ENCODE assay signal across 8 cellular contexts in genomic region chr19:2542341-2543069, GRCh38.
DNase-seq lines count a peak whose midpoint lies in the region; ATAC-seq and TF ChIP-seq lines count a peak whose summit lies in the region.

No MANE protein-coding gene starts in this region.

- peak; percentile 65 for DNase-seq in GM06990 (ENCODE audit: extremely low read depth, insufficient read length)
- DNase-seq in SHP77 (lab: John Stamatoyannopoulos, UW): peak; percentile 59 to 77
- peak in 1 of 5 donors; percentile 27 for DNase-seq in heart left ventricle
- DNase-seq in sigmoid colon: no peak
- no peak for DNase-seq in activated T-cell treated with anti-CD3 and anti-CD28 coated beads, Interleukin-2, amount 50 U/mL, for 72 hours
- DNase-seq in HuH-7 (ENCODE audit: low spot score): no peak

- peaks cover 27 to 79% (median 70%) of the 10 kb centered on the region in 12 donors for H3K4me1 ChIP-seq in heart left ventricle
- peaks cover 0 to 73% (median 69%) of the 10 kb centered on the region in 4 donors for H3K4me1 ChIP-seq in sigmoid colon

- H3K27ac Mint-ChIP-seq in activated T-cell treated with anti-CD3 and anti-CD28 coated beads, Interleukin-2, amount 50 U/mL, for 72 hours: no peak overlapping the region

- H3K9me3 ChIP-seq in heart left ventricle (no peaks in the 10 kb centered on the region), sigmoid colon (no peaks in the 10 kb centered on the region)

- H3K27ac ChIP-seq in heart left ventricle (peak overlapping the region; percentile 80 to 97 (median 90)), sigmoid colon (peak overlapping the region; percentile 89 to 98 (median 94))

- H3K27me3 ChIP-seq in GM06990 (replicated peaks; ENCODE audit: control insufficient read depth, insufficient read depth, low read length) (no peaks in the 10 kb centered on the region), heart left ventricle (no peaks in the 10 kb centered on the region), sigmoid colon (no peaks in the 10 kb centered on the region)

- H3K9me3 Mint-ChIP-seq in activated T-cell treated with anti-CD3 and anti-CD28 coated beads, Interleukin-2, amount 50 U/mL, for 72 hours: no peaks in the 10 kb centered on the region

- no peaks in the 10 kb centered on the region for H3K27me3 Mint-ChIP-seq in activated T-cell treated with anti-CD3 and anti-CD28 coated beads, Interleukin-2, amount 50 U/mL, for 72 hours (ENCODE audit: low read depth)

- TF ChIP-seq CTCF in GM06990 (IDR thresholded peaks at IDR 0.05; ENCODE audit: insufficient read depth, low read length, poor library complexity, severe bottlenecking) (no peak), heart left ventricle (IDR thresholded peaks at IDR 0.05) (no peak), sigmoid colon (IDR thresholded peaks at IDR 0.05) (no peak)

- 77 to 86% (median 81%) methylated on average over 22 of the region's 22 CpGs for WGBS in heart left ventricle, 4 donors
- WGBS in sigmoid colon, 2 donors: 82 to 84% methylated on average over 22 of the region's 22 CpGs

- no peak for TF ChIP-seq POLR2A in heart left ventricle (IDR thresholded peaks at IDR 0.05)
- no peak for TF ChIP-seq POLR2A in sigmoid colon (IDR thresholded peaks at IDR 0.05)

- intact Hi-C loops in heart left ventricle (cut with DNase I): loop anchor here in 9 of 10 donors (1.0 to 5.0 kb wide), 12 partner anchors 35 to 68 kb away; partner anchors contain the start of gene GADD45B (in 2 of the 9)
- intact Hi-C loops in sigmoid colon (cut with DNase I): loop anchor here (1.0 to 2.0 kb wide), 2 partner anchors 60 to 66 kb away; partner anchors contain the start of gene GADD45B

- peaks cover 0 to 3% of the 10 kb centered on the region in 2 donors for H3K36me3 Mint-ChIP-seq in activated T-cell treated with anti-CD3 and anti-CD28 coated beads, Interleukin-2, amount 50 U/mL, for 72 hours (ENCODE audit: insufficient read depth in 2 of 2)

- peak overlapping the region in 1 of 2 donors; percentile 84 for H3K4me3 Mint-ChIP-seq in activated T-cell treated with anti-CD3 and anti-CD28 coated beads, Interleukin-2, amount 50 U/mL, for 72 hours

- no peak for TF ChIP-seq EP300 in sigmoid colon (IDR thresholded peaks at IDR 0.05)

- ATAC-seq in heart left ventricle: no peak
- no peak for ATAC-seq in GM21825 (IDR thresholded peaks at IDR 0.05; ENCODE audit: unreplicated experiment)
- ATAC-seq in activated T-cell treated with anti-CD3 and anti-CD28 coated beads, Interleukin-2, amount 50 U/mL, for 72 hours (replicated peaks in 1 of 2): no peak
- no peak for ATAC-seq in HG02884 (IDR thresholded peaks at IDR 0.05; ENCODE audit: unreplicated experiment)

- no peak overlapping the region for H3K4me3 ChIP-seq in GM06990 (replicated peaks; ENCODE audit: low read depth, low read length)
- H3K4me3 ChIP-seq in heart left ventricle: peak overlapping the region in 4 of 12 donors; percentile 31 to 46 (median 38)
- H3K4me3 ChIP-seq in sigmoid colon: peak overlapping the region in 2 of 4 donors; percentile 35 to 36

- H3K36me3 ChIP-seq in GM06990 (ENCODE audit: control insufficient read depth, insufficient read depth, low read length) (no peaks in the 10 kb centered on the region), heart left ventricle (no peaks in the 10 kb centered on the region), sigmoid colon (no peaks in the 10 kb centered on the region)

- H3K4me1 Mint-ChIP-seq in activated T-cell treated with anti-CD3 and anti-CD28 coated beads, Interleukin-2, amount 50 U/mL, for 72 hours (ENCODE audit: low read depth): peaks cover 34% of the 10 kb centered on the region

Comparison
In these comparisons a context has a peak if more than half of its experiments do, and no peak if none do; other contexts are left out.
1. DNase-seq: peak in GM06990 (single experiment) and SHP77 (2 of 2); none in sigmoid colon (single experiment), activated T-cell treated with anti-CD3 and anti-CD28 coated beads, Interleukin-2, amount 50 U/mL, for 72 hours (0 of 2) and HuH-7 (single experiment).